Comparison of ENCODE assay signal across 20 cellular contexts in the genomic region with DNA sequence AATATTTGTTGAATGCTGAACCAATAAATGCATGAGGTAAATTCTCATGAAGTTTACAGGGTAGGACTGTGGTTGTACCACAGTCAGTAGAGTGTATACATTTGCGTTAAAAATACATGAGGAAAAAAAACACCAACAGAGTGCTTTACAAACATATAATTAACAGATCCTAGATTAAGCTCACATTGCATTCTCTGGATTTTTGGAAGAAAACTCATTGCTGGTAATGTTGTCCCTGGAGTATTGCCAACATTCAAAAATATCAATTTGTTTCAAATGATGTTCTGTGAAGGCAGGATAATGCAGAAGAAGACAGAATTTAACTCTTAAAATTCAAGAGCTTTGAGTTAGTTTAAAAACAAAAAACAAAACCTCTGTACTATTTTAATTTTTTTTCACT.
"Had no signal": no experiment of that assay in that cellular context is flagged by ENCODE, and none has a peak within 500 bp of the region (broad histone marks: within the 10 kb centered on the region; RNA-seq: fewer than 3 reads in every experiment).

No MANE protein-coding gene starts in this region.

- H3K27me3 ChIP-seq: esophagus squamous epithelium, right lobe of liver, upper lobe of left lung had no signal

- H3K27ac ChIP-seq: esophagus squamous epithelium, psoas muscle, right lobe of liver, thoracic aorta, upper lobe of left lung had no signal

- H3K4me3 ChIP-seq: esophagus squamous epithelium, psoas muscle, right lobe of liver, thoracic aorta, upper lobe of left lung had no signal

- H3K4me1 ChIP-seq: esophagus squamous epithelium, psoas muscle, right lobe of liver, upper lobe of left lung had no signal

- H3K4me1 Mint-ChIP-seq: activated CD4-positive, alpha-beta T cell treated with anti-CD3 and anti-CD28 coated beads for 36 hours; activated naive CD8-positive, alpha-beta T cell treated with anti-CD3 and anti-CD28 coated beads, Interleukin-2, amount 10 ng/mL, durations not matched to agents 7 days and 5 days; activated T-helper 17 cell treated with anti-CD3 and anti-CD28 coated beads, Interleukin-2, amount 50 U/mL, for 72 hours; memory B cell; naive thymus-derived CD8-positive, alpha-beta T cell; stimulated activated memory B cell treated with anti-CD40 and anti-IgM and Interleukin-4, amounts not matched to agents 10 μg/mL and 1 μg/mL and 100 μg/mL, for 72 hours had no signal

- DNase-seq: activated CD4-positive, alpha-beta T cell treated with anti-CD3 and anti-CD28 coated beads for 36 hours; activated CD4-positive, alpha-beta T cell treated with anti-CD3 and anti-CD28 coated beads, Interleukin-2, amount 50 U/mL, for 48 hours; activated naive CD4-positive, alpha-beta T cell treated with Interleukin-2 at 50 U/mL for 16 hours; activated naive CD8-positive, alpha-beta T cell treated with anti-CD3 and anti-CD28 coated beads, Interleukin-2, amount 10 ng/mL, durations not matched to agents 7 days and 5 days; anterior cingulate cortex; cerebellar nuclear complex; effector memory CD4-positive, alpha-beta T cell; esophagus squamous epithelium; immature natural killer cell; naive thymus-derived CD8-positive, alpha-beta T cell; psoas muscle; right lobe of liver; stimulated activated CD4-positive, alpha-beta T cell treated with anti-CD3 and anti-CD28 coated beads, Interleukin-4, amount 100 ng/mL, for 4 hours; upper lobe of left lung had no signal

- H3K27me3 Mint-ChIP-seq: activated CD4-positive, alpha-beta T cell treated with anti-CD3 and anti-CD28 coated beads for 36 hours; activated naive CD8-positive, alpha-beta T cell treated with anti-CD3 and anti-CD28 coated beads, Interleukin-2, amount 10 ng/mL, durations not matched to agents 7 days and 5 days; activated T-helper 17 cell treated with anti-CD3 and anti-CD28 coated beads, Interleukin-2, amount 50 U/mL, for 72 hours; dendritic cell treated with granulocyte-macrophage colony-stimulating factor and Interleukin-4, amounts not matched to agents 40 ng/mL and 50 ng/mL, for 4 days; naive thymus-derived CD8-positive, alpha-beta T cell; stimulated activated memory B cell treated with anti-CD40 and anti-IgM and Interleukin-4, amounts not matched to agents 10 μg/mL and 1 μg/mL and 100 μg/mL, for 72 hours had no signal

- H3K9me3 Mint-ChIP-seq: stimulated activated memory B cell treated with anti-CD40 and anti-IgM and Interleukin-4, amounts not matched to agents 10 μg/mL and 1 μg/mL and 100 μg/mL, for 72 hours; WTC11 had no signal

- H3K27ac Mint-ChIP-seq: activated CD4-positive, alpha-beta T cell treated with anti-CD3 and anti-CD28 coated beads for 36 hours; activated naive CD8-positive, alpha-beta T cell treated with anti-CD3 and anti-CD28 coated beads, Interleukin-2, amount 10 ng/mL, durations not matched to agents 7 days and 5 days; activated T-helper 17 cell treated with anti-CD3 and anti-CD28 coated beads, Interleukin-2, amount 50 U/mL, for 72 hours; dendritic cell treated with granulocyte-macrophage colony-stimulating factor and Interleukin-4, amounts not matched to agents 40 ng/mL and 50 ng/mL, for 4 days; immature natural killer cell; memory B cell; naive thymus-derived CD8-positive, alpha-beta T cell; stimulated activated memory B cell treated with anti-CD40 and anti-IgM and Interleukin-4, amounts not matched to agents 10 μg/mL and 1 μg/mL and 100 μg/mL, for 72 hours; WTC11 had no signal

- H3K36me3 Mint-ChIP-seq: activated naive CD8-positive, alpha-beta T cell treated with anti-CD3 and anti-CD28 coated beads, Interleukin-2, amount 10 ng/mL, durations not matched to agents 7 days and 5 days; immature natural killer cell; memory B cell; naive thymus-derived CD8-positive, alpha-beta T cell; stimulated activated memory B cell treated with anti-CD40 and anti-IgM and Interleukin-4, amounts not matched to agents 10 μg/mL and 1 μg/mL and 100 μg/mL, for 72 hours; WTC11 had no signal

- H3K36me3 ChIP-seq: esophagus squamous epithelium, right lobe of liver, thoracic aorta, upper lobe of left lung had no signal

- H3K9me3 ChIP-seq: esophagus squamous epithelium, psoas muscle, right lobe of liver, thoracic aorta, upper lobe of left lung had no signal

- ATAC-seq: activated CD4-positive, alpha-beta T cell treated with anti-CD3 and anti-CD28 coated beads for 36 hours; activated T-helper 17 cell treated with anti-CD3 and anti-CD28 coated beads, Interleukin-2, amount 50 U/mL, for 72 hours; naive thymus-derived CD8-positive, alpha-beta T cell; psoas muscle; right lobe of liver; stimulated activated memory B cell treated with anti-CD40 and anti-IgM and Interleukin-4, amounts not matched to agents 10 μg/mL and 1 μg/mL and 100 μg/mL, for 72 hours; WTC11 had no signal

- H3K4me3 Mint-ChIP-seq: activated CD4-positive, alpha-beta T cell treated with anti-CD3 and anti-CD28 coated beads for 36 hours; activated naive CD8-positive, alpha-beta T cell treated with anti-CD3 and anti-CD28 coated beads, Interleukin-2, amount 10 ng/mL, durations not matched to agents 7 days and 5 days; activated T-helper 17 cell treated with anti-CD3 and anti-CD28 coated beads, Interleukin-2, amount 50 U/mL, for 72 hours; dendritic cell treated with granulocyte-macrophage colony-stimulating factor and Interleukin-4, amounts not matched to agents 40 ng/mL and 50 ng/mL, for 4 days; immature natural killer cell; memory B cell; naive thymus-derived CD8-positive, alpha-beta T cell; stimulated activated memory B cell treated with anti-CD40 and anti-IgM and Interleukin-4, amounts not matched to agents 10 μg/mL and 1 μg/mL and 100 μg/mL, for 72 hours; WTC11 had no signal
